13 cellular contexts compared by ENCODE assay signal in genomic region chr2:16014041-16014787, GRCh38.
DNase-seq lines count a peak whose midpoint lies in the region; ATAC-seq and TF ChIP-seq lines count a peak whose summit lies in the region.
"Had no signal": no experiment of that assay in that cellular context is flagged by ENCODE, and none has a peak within 500 bp of the region (broad histone marks: within the 10 kb centered on the region; RNA-seq: fewer than 3 reads in every experiment).

No MANE protein-coding gene starts in this region.

- H3F3A ChIP-seq in MM.1S (ENCODE audit: insufficient read depth, low read length) = peaks cover 6% of the 10 kb centered on the region; the same call in 1 of the 2 replicates

- no peaks in the 10 kb centered on the region for H3K9me2 ChIP-seq in MM.1S (replicated peaks; ENCODE audit: insufficient read depth, low read length)

- peak overlapping the region; percentile 63; the same call in 1 of the 2 replicates for H3K27ac ChIP-seq in MM.1S (ENCODE audit: low read length)
- H3K27ac ChIP-seq in angular gyrus (ENCODE audit: low read depth, low read length) = peak overlapping the region; percentile 44
- H3K27ac ChIP-seq: brain microvascular endothelial cell had no signal

- H3K4me1 ChIP-seq in MM.1S (ENCODE audit: low read length) = peaks cover 8% of the 10 kb centered on the region; the same call in 1 of the 2 replicates

- H4K20me1 ChIP-seq in MM.1S (ENCODE audit: insufficient read depth, low read length) = no peaks in the 10 kb centered on the region

- H3K9ac ChIP-seq in MM.1S (ENCODE audit: low read length) = peak overlapping the region; percentile 31; the same call in 1 of the 2 replicates

- H3K9me3 Mint-ChIP-seq in stimulated activated memory B cell treated with anti-CD40 and anti-IgM and Interleukin-4, amounts not matched to agents 10 μg/mL and 1 μg/mL and 100 μg/mL, for 72 hours = no peaks in the 10 kb centered on the region
- no peaks in the 10 kb centered on the region for H3K9me3 Mint-ChIP-seq in activated CD4-positive, alpha-beta memory T cell treated with anti-CD3 and anti-CD28 coated beads for 36 hours

- no peaks in the 10 kb centered on the region for H3K36me3 Mint-ChIP-seq in stimulated activated memory B cell treated with anti-CD40 and anti-IgM and Interleukin-4, amounts not matched to agents 10 μg/mL and 1 μg/mL and 100 μg/mL, for 72 hours
- H3K36me3 Mint-ChIP-seq in activated CD4-positive, alpha-beta memory T cell treated with anti-CD3 and anti-CD28 coated beads for 36 hours = no peaks in the 10 kb centered on the region

- H3K79me2 ChIP-seq in MM.1S (ENCODE audit: low read length) = no peaks in the 10 kb centered on the region

- H3K9me3 ChIP-seq in MM.1S (replicated peaks; ENCODE audit: insufficient read depth, low read length) = no peaks in the 10 kb centered on the region

- H3K4me1 Mint-ChIP-seq in stimulated activated memory B cell treated with anti-CD40 and anti-IgM and Interleukin-4, amounts not matched to agents 10 μg/mL and 1 μg/mL and 100 μg/mL, for 72 hours = no peaks in the 10 kb centered on the region
- H3K4me1 Mint-ChIP-seq in activated CD4-positive, alpha-beta memory T cell treated with anti-CD3 and anti-CD28 coated beads for 36 hours (ENCODE audit: low read depth) = peaks cover 8% of the 10 kb centered on the region

- H3K4me2 ChIP-seq in MM.1S (ENCODE audit: low read depth, low read length) = peak overlapping the region; percentile 70

- H3K4me3 Mint-ChIP-seq in stimulated activated memory B cell treated with anti-CD40 and anti-IgM and Interleukin-4, amounts not matched to agents 10 μg/mL and 1 μg/mL and 100 μg/mL, for 72 hours = no peak overlapping the region
- no peak overlapping the region for H3K4me3 Mint-ChIP-seq in activated CD4-positive, alpha-beta memory T cell treated with anti-CD3 and anti-CD28 coated beads for 36 hours

- H3K27me3 Mint-ChIP-seq in stimulated activated memory B cell treated with anti-CD40 and anti-IgM and Interleukin-4, amounts not matched to agents 10 μg/mL and 1 μg/mL and 100 μg/mL, for 72 hours = peaks cover 28% of the 10 kb centered on the region
- peaks cover 35% of the 10 kb centered on the region for H3K27me3 Mint-ChIP-seq in activated CD4-positive, alpha-beta memory T cell treated with anti-CD3 and anti-CD28 coated beads for 36 hours

- TF ChIP-seq CTCF in MM.1S (IDR thresholded peaks at IDR 0.05; ENCODE audit: low read length) = no peak

- ATAC-seq in left lobe of liver (peak; percentile 54), sciatic nerve (peak; percentile 45)
- no peak for ATAC-seq in stimulated activated memory B cell treated with anti-CD40 and anti-IgM and Interleukin-4, amounts not matched to agents 10 μg/mL and 1 μg/mL and 100 μg/mL, for 72 hours

- POLR2A ChIA-PET in activated CD4-positive, alpha-beta memory T cell treated with anti-CD3 and anti-CD28 coated beads for 36 hours (lab: Charles Lee) = no interaction called here

- CTCF ChIA-PET in activated CD4-positive, alpha-beta memory T cell treated with anti-CD3 and anti-CD28 coated beads for 36 hours (lab: Charles Lee) = no interaction called here

- peak overlapping the region; percentile 26 for H3K4me3 ChIP-seq in MM.1S (ENCODE audit: low read length)

- no peak overlapping the region for H3K27ac Mint-ChIP-seq in stimulated activated memory B cell treated with anti-CD40 and anti-IgM and Interleukin-4, amounts not matched to agents 10 μg/mL and 1 μg/mL and 100 μg/mL, for 72 hours
- no peak overlapping the region for H3K27ac Mint-ChIP-seq in activated CD4-positive, alpha-beta memory T cell treated with anti-CD3 and anti-CD28 coated beads for 36 hours

- DNase-seq in MM.1S (peak; percentile 45), left lobe of liver (ENCODE audit: low spot score) (no peak), sciatic nerve (ENCODE audit: low spot score) (no peak), NCI-H128 (lab: John Stamatoyannopoulos, UW; ENCODE audit: unreplicated experiment) (no peak)
- no peak for DNase-seq in activated CD4-positive, alpha-beta memory T cell treated with anti-CD3 and anti-CD28 coated beads for 36 hours
- DNase-seq: activated CD4-positive, alpha-beta T cell treated with anti-CD3 and anti-CD28 coated beads, Interleukin-2, amount 50 U/mL, for 1 hour; brain microvascular endothelial cell; CD4-positive, CD25-positive, alpha-beta regulatory T cell; KG1; mesenchymal stem cell; NCI-H2081 treated with DMSO at 0.1 percent for 48 hours had no signal

- no peaks in the 10 kb centered on the region for H3K27me3 ChIP-seq in MM.1S (replicated peaks; ENCODE audit: insufficient read depth, low read length)

- H2AFZ ChIP-seq in MM.1S (ENCODE audit: low read length) = peak overlapping the region; percentile 40

- intact Hi-C loops in sciatic nerve (cut with DNase I) = no loop called here
- intact Hi-C loops in activated CD4-positive, alpha-beta memory T cell treated with anti-CD3 and anti-CD28 coated beads for 36 hours (cut with micrococcal nuclease) = no loop called here

- H3K36me3 ChIP-seq in MM.1S (replicated peaks; ENCODE audit: insufficient read depth, low read length) = no peaks in the 10 kb centered on the region
- H3K36me3 ChIP-seq: brain microvascular endothelial cell had no signal
